Comparison of ENCODE assay signal across 9 cellular contexts in the genomic region with DNA sequence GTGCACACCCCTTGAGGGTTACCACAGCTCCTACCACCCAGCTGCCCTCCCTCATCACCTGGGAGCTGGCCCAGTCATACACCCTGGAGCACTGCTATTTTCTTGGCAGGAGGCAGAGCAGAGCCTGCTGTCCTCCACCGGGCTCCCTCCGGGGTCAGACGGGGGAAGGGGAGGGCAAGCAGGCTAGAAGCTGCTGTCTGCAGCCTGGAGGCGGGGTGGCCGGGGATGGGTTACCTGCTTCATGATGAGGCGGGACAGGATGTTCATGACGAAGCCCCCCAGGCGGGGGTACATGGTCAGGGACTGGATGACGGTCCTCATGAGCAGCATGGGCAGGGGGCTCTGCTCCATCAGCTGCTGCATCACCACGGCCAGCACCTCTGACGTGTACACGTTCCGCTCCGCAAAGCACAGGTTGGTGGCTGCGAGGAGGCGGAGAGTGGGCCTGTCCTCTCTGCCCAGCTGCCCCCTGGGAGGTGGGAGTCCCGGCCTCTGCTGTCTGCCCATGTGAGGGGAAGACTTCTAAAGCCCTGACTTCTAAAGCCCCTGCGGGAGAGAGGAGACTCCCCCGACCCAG. TPM values are rescaled to one million over a fixed set of nuclear protein-coding genes. Genes with fewer than 3 reads are reported as not detected.
DNase-seq lines count a peak whose midpoint lies in the region; ATAC-seq and TF ChIP-seq lines count a peak whose summit lies in the region.
"Had no signal": no experiment of that assay in that cellular context is flagged by ENCODE, and none has a peak within 500 bp of the region (broad histone marks: within the 10 kb centered on the region; RNA-seq: fewer than 3 reads in every experiment).

No MANE protein-coding gene starts in this region.

- H3K36me3 ChIP-seq in HUES48 (ENCODE audit: control insufficient read depth, insufficient read depth, low read length) = peaks cover 29% of the 10 kb centered on the region
- no peaks in the 10 kb centered on the region for H3K36me3 ChIP-seq in SU-DHL-6 (ENCODE audit: low read length)
- no peaks in the 10 kb centered on the region for H3K36me3 ChIP-seq in mucosa of descending colon (ENCODE audit: low read depth)

- H3K27ac ChIP-seq in HUES48 (ENCODE audit: low read depth, low read length) = peak overlapping the region; percentile 49
- peak overlapping the region; percentile 24; the same call in 1 of the 2 replicates for H3K27ac ChIP-seq in SU-DHL-6 (ENCODE audit: low read depth, low read length)
- H3K27ac ChIP-seq: thyroid gland had no signal

- H3K27me3 ChIP-seq in HUES48 (ENCODE audit: control insufficient read depth, insufficient read depth, low read length) = no peaks in the 10 kb centered on the region
- no peaks in the 10 kb centered on the region for H3K27me3 ChIP-seq in SU-DHL-6 (ENCODE audit: low read length)
- H3K27me3 ChIP-seq: thyroid gland had no signal

- H3K79me2 ChIP-seq in SU-DHL-6 (ENCODE audit: insufficient read depth, low read length) = no peaks in the 10 kb centered on the region

- intact Hi-C loops in mucosa of descending colon (cut with DNase I, micrococcal nuclease) = no loop called here

- H3K4me1 ChIP-seq in HUES48 (ENCODE audit: control insufficient read depth, insufficient read depth, low read length) = peaks cover 16% of the 10 kb centered on the region
- H3K4me1 ChIP-seq in mucosa of descending colon (ENCODE audit: low read depth) = peaks cover 3% of the 10 kb centered on the region

- ATAC-seq in mucosa of descending colon = peak; percentile 9
- ATAC-seq in GM19351 (IDR thresholded peaks at IDR 0.05; ENCODE audit: unreplicated experiment) = no peak
- ATAC-seq in HG02571 (IDR thresholded peaks at IDR 0.05; ENCODE audit: unreplicated experiment) = no peak

- DNase-seq in mucosa of descending colon (peak in 1 of 3 donors; percentile 46), superior temporal gyrus (ENCODE audit: extremely low spot score) (no peak)

- no peak overlapping the region for H3K4me2 ChIP-seq in SU-DHL-6 (ENCODE audit: low read depth, low read length, poor library complexity, severe bottlenecking)

- H3K9me3 ChIP-seq in HUES48 (ENCODE audit: control insufficient read depth, insufficient read depth, low read length) = no peaks in the 10 kb centered on the region
- no peaks in the 10 kb centered on the region for H3K9me3 ChIP-seq in SU-DHL-6 (ENCODE audit: insufficient read depth, low read length)
- no peaks in the 10 kb centered on the region for H3K9me3 ChIP-seq in mucosa of descending colon
- H3K9me3 ChIP-seq: gastroesophageal sphincter, thyroid gland had no signal

- no peak for TF ChIP-seq CTCF in SU-DHL-6 (IDR thresholded peaks at IDR 0.05; ENCODE audit: insufficient read depth, low read length, poor library complexity, severe bottlenecking)
- TF ChIP-seq CTCF in mucosa of descending colon (IDR thresholded peaks at IDR 0.05) = no peak

- H3K9me2 ChIP-seq in SU-DHL-6 (replicated peaks; ENCODE audit: insufficient read depth, low read length) = no peaks in the 10 kb centered on the region

- H3K4me3 ChIP-seq in HUES48 (ENCODE audit: low read depth, low read length) = no peak overlapping the region
- no peak overlapping the region for H3K4me3 ChIP-seq in SU-DHL-6 (ENCODE audit: insufficient read depth, low read length, poor library complexity, severe bottlenecking)
- no peak overlapping the region for H3K4me3 ChIP-seq in mucosa of descending colon
- H3K4me3 ChIP-seq: gastroesophageal sphincter, thyroid gland had no signal

- peaks cover 3% of the 10 kb centered on the region; the same call in 1 of the 2 replicates for H3F3A ChIP-seq in SU-DHL-6 (ENCODE audit: insufficient read depth)

- H4K20me1 ChIP-seq in SU-DHL-6 (ENCODE audit: low read depth, low read length) = no peaks in the 10 kb centered on the region

- H3K9ac ChIP-seq in HUES48 (ENCODE audit: low read depth, low read length) (no peak overlapping the region), SU-DHL-6 (ENCODE audit: low read length) (no peak overlapping the region)

- no peak overlapping the region for H2AFZ ChIP-seq in SU-DHL-6 (ENCODE audit: low read depth, low read length, severe bottlenecking)

RNA-seq across cellular contexts. Expression of a gene that starts 2.7 kb away (rescaled TPM):
- under 1 TPM; 0.16 to 0.24 (median 0.20) TPM for total RNA-seq in mucosa of descending colon

RNA-seq across cellular contexts. Expression of a gene that starts 25.2 kb away (rescaled TPM):
- total RNA-seq in mucosa of descending colon = 10 to 100 TPM; 33.2 to 67.1 (median 43.7) TPM

RNA-seq across cellular contexts. Expression of a gene that starts 35.5 kb away (rescaled TPM):
- total RNA-seq in mucosa of descending colon = 100 to 1,000 TPM in 1 of 3 donors, 10 to 100 TPM in 2; 23.9 to 123 (median 33.9) TPM

RNA-seq across cellular contexts. Expression of a gene that starts 45.1 kb away (rescaled TPM):
- 10 to 100 TPM; 61.1 to 67.4 (median 65.9) TPM for total RNA-seq in mucosa of descending colon

RNA-seq across cellular contexts. Expression of a gene that starts 46.3 kb away (rescaled TPM):
- 10 to 100 TPM; 14.1 to 33.7 (median 32.9) TPM for total RNA-seq in mucosa of descending colon
- total RNA-seq: naive thymus-derived CD8-positive, alpha-beta T cell; thyroid gland had no signal
